2 cellular contexts compared by ENCODE assay signal in genomic region chr19:4015705-4016402, GRCh38.
A peak's percentile ranks its signal among the peaks of the same experiment; 100 is the strongest.
TF ChIP-seq lines count a peak whose summit lies in the region.

No MANE protein-coding gene starts in this region.

TF ChIP-seq in SK-N-SH, 30 proteins besides CTCF, POLR2A, EP300 and RAD21:
- TF ChIP-seq USF1 (IDR thresholded peaks at IDR 0.05; ENCODE audit: borderline replicate concordance, low read depth) (no peak), SMC3 (IDR thresholded peaks at IDR 0.05; ENCODE audit: low read depth, low read length) (no peak), MXI1 (IDR thresholded peaks at IDR 0.05; ENCODE audit: low read depth, low read length) (0 out of 2 replicates have a peak, but pooled peaks have one; percentile 45), IRF3 (IDR thresholded peaks at IDR 0.05; ENCODE audit: low read depth, low read length) (no peak), TAF1 (IDR thresholded peaks at IDR 0.05; ENCODE audit: borderline replicate concordance, low read depth, low read length) (no peak), FOSL2 (IDR thresholded peaks at IDR 0.05; ENCODE audit: borderline replicate concordance, low read depth) (no peak), TCF12 (IDR thresholded peaks at IDR 0.05) (no peak), JUND (IDR thresholded peaks at IDR 0.05) (no peak), CHD2 (IDR thresholded peaks at IDR 0.05; ENCODE audit: low read length, partially characterized antibody) (peak; percentile 70), PBX3 (IDR thresholded peaks at IDR 0.05) (no peak), FOXM1 (IDR thresholded peaks at IDR 0.05; ENCODE audit: low read depth) (no peak), YY1 (IDR thresholded peaks at IDR 0.05; ENCODE audit: low read depth) (no peak), GABPA (IDR thresholded peaks at IDR 0.05; ENCODE audit: low read depth) (no peak)

TF ChIP-seq in SK-N-SH treated with all-trans-retinoic acid at 6 μM for 48 hours, 23 proteins besides CTCF, POLR2A, EP300 and RAD21 (continued from another document):
- TF ChIP-seq ZNF8 (CRISPR knock-in tag; IDR thresholded peaks at IDR 0.05) (no peak), OSR1 (CRISPR knock-in tag; IDR thresholded peaks at IDR 0.05) (no peak), CSDC2 (CRISPR knock-in tag; IDR thresholded peaks at IDR 0.05) (no peak), ZFP3 (CRISPR knock-in tag; IDR thresholded peaks at IDR 0.05) (no peak), ZC3H10 (CRISPR knock-in tag; IDR thresholded peaks at IDR 0.05) (no peak), ESRRG (CRISPR knock-in tag; IDR thresholded peaks at IDR 0.05) (no peak)
TF ChIP-seq in SK-N-SH treated with all-trans-retinoic acid at 6 μM for 48 hours: peak in this region for 0.
